15 cellular contexts compared by ENCODE assay signal in the genomic region with DNA sequence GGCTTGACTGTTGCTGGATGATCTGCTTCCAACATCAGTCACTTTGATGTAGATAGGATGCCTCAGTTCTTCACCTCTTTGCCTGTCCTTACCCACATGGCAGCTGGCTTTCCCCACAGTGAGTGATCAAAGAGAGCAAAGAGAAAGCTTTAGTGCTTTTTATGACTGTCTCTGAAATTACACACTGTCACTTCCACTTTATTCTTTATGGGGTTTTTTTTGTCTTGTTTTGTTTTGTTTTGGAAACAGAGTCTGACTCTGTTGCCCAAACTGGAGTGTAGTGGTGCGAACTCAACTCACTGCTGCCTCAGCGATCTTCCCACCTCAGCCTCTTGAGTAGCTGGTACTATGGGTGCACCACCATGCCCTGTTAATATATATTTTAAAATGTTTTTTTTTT. TPM values are rescaled to one million over a fixed set of nuclear protein-coding genes. Genes with fewer than 3 reads are reported as not detected.
A peak's percentile ranks its signal among the peaks of the same experiment; 100 is the strongest.
DNase-seq lines count a peak whose midpoint lies in the region; ATAC-seq and TF ChIP-seq lines count a peak whose summit lies in the region.
"Had no signal": no experiment of that assay in that cellular context is flagged by ENCODE, and none has a peak within 500 bp of the region (broad histone marks: within the 10 kb centered on the region; RNA-seq: fewer than 3 reads in every experiment).

No MANE protein-coding gene starts in this region.

- no peaks in the 10 kb centered on the region for H3K27me3 ChIP-seq in BLaER1 treated with 17β-estradiol and CSF1 and Interleukin-3, amounts not matched to agents 10 nM and 100 nM
- no peaks in the 10 kb centered on the region for H3K27me3 ChIP-seq in hepatocyte
- no peaks in the 10 kb centered on the region for H3K27me3 ChIP-seq in MG63
- H3K27me3 ChIP-seq: breast epithelium, tibial nerve had no signal

- H3K9me2 ChIP-seq in hepatocyte (replicated peaks; ENCODE audit: insufficient read depth), result no peaks in the 10 kb centered on the region

- peak overlapping the region; percentile 53 to 71 (median 68) for H3K4me2 ChIP-seq in BLaER1 treated with 17β-estradiol and CSF1 and Interleukin-3, amounts not matched to agents 10 nM and 100 nM
- H3K4me2 ChIP-seq in hepatocyte, result no peak overlapping the region

- peaks cover 0 to 35% (median 11%) of the 10 kb centered on the region in 11 experiments; a peak in 13 of 22 replicates for H4K20me1 ChIP-seq in BLaER1 treated with 17β-estradiol and CSF1 and Interleukin-3, amounts not matched to agents 10 nM and 100 nM
- H4K20me1 ChIP-seq in hepatocyte (ENCODE audit: insufficient read depth, poor library complexity, severe bottlenecking), result no peaks in the 10 kb centered on the region

- H3K4me3 Mint-ChIP-seq in activated CD4-positive, alpha-beta memory T cell treated with anti-CD3 and anti-CD28 coated beads, Interleukin-2, amount 10 ng/mL, durations not matched to agents 7 days and 5 days, result no peak overlapping the region
- H3K4me3 Mint-ChIP-seq: CD4-positive, CD25-positive, alpha-beta regulatory T cell had no signal

- peak overlapping the region in 10 of 11 experiments; percentile 29 to 65 (median 50); a peak in 14 of 22 replicates for H3K27ac ChIP-seq in BLaER1 treated with 17β-estradiol and CSF1 and Interleukin-3, amounts not matched to agents 10 nM and 100 nM
- H3K27ac ChIP-seq in hepatocyte, result no peak overlapping the region
- H3K27ac ChIP-seq: breast epithelium, epithelial cell of prostate, tibial nerve had no signal

- peak overlapping the region in 3 of 11 experiments; percentile 18 to 26 (median 19); a peak in 3 of 22 replicates for H3K9ac ChIP-seq in BLaER1 treated with 17β-estradiol and CSF1 and Interleukin-3, amounts not matched to agents 10 nM and 100 nM

- peak overlapping the region; percentile 47 for H3K27ac Mint-ChIP-seq in activated CD4-positive, alpha-beta memory T cell treated with anti-CD3 and anti-CD28 coated beads, Interleukin-2, amount 10 ng/mL, durations not matched to agents 7 days and 5 days

- peaks cover 12% of the 10 kb centered on the region for H3K4me1 Mint-ChIP-seq in activated CD4-positive, alpha-beta memory T cell treated with anti-CD3 and anti-CD28 coated beads, Interleukin-2, amount 10 ng/mL, durations not matched to agents 7 days and 5 days

- TF ChIP-seq CTCF in GM13976 (IDR thresholded peaks at IDR 0.05; ENCODE audit: borderline replicate concordance, control extremely low read depth, extremely low read depth, insufficient read depth, missing control alignments) (no peak), hepatocyte (IDR thresholded peaks at IDR 0.05; ENCODE audit: poor library complexity) (no peak)

- no peaks in the 10 kb centered on the region for H3K9me3 ChIP-seq in BLaER1 treated with 17β-estradiol and CSF1 and Interleukin-3, amounts not matched to agents 10 nM and 100 nM (replicated peaks in 1 of 11)
- H3K9me3 ChIP-seq in hepatocyte (ENCODE audit: low read depth) (no peaks in the 10 kb centered on the region), MG63 (no peaks in the 10 kb centered on the region)
- H3K9me3 ChIP-seq: breast epithelium, tibial nerve had no signal

- POLR2A ChIA-PET in activated CD4-positive, alpha-beta memory T cell treated with anti-CD3 and anti-CD28 coated beads, Interleukin-2, amount 10 ng/mL, durations not matched to agents 7 days and 5 days (lab: Charles Lee), result no interaction called here

- H3K4me3 ChIP-seq in BLaER1 treated with 17β-estradiol and CSF1 and Interleukin-3, amounts not matched to agents 10 nM and 100 nM, result 0 out of 20 replicates have a peak overlapping the region, but pooled peaks of 1 of the 10 experiments have one; percentile 14
- no peak overlapping the region for H3K4me3 ChIP-seq in hepatocyte
- no peak overlapping the region for H3K4me3 ChIP-seq in MG63
- H3K4me3 ChIP-seq: breast epithelium, K562, tibial nerve had no signal

- DNase-seq in GM13976 (ENCODE audit: low spot score) (peak; percentile 47), SW480 (ENCODE audit: low spot score) (no peak), retina (no peak), hepatocyte (ENCODE audit: low spot score) (no peak), MG63 (no peak)
- DNase-seq in activated CD4-positive, alpha-beta memory T cell treated with anti-CD3 and anti-CD28 coated beads, Interleukin-2, amount 10 ng/mL, durations not matched to agents 7 days and 5 days, result no peak
- DNase-seq: NCI-H2171 treated with DMSO at 0.1 percent for 48 hours, SHP77 treated with DMSO at 0.1 percent for 48 hours had no signal

- in situ Hi-C loops in GM13976 (cut with MboI; ENCODE audit: low sequenced_read_pairs, unreplicated experiment), result no loop called here

- peaks cover 36% of the 10 kb centered on the region for H3K36me3 Mint-ChIP-seq in activated CD4-positive, alpha-beta memory T cell treated with anti-CD3 and anti-CD28 coated beads, Interleukin-2, amount 10 ng/mL, durations not matched to agents 7 days and 5 days (ENCODE audit: low read depth)

- H3K36me3 ChIP-seq in BLaER1 treated with 17β-estradiol and CSF1 and Interleukin-3, amounts not matched to agents 10 nM and 100 nM, result peaks cover 88 to 97% (median 94%) of the 10 kb centered on the region in 11 experiments
- H3K36me3 ChIP-seq in hepatocyte (replicated peaks; ENCODE audit: insufficient read depth, low read depth), result no peaks in the 10 kb centered on the region
- H3K36me3 ChIP-seq in MG63, result peaks cover 90% of the 10 kb centered on the region

- H3K4me1 ChIP-seq in BLaER1 treated with 17β-estradiol and CSF1 and Interleukin-3, amounts not matched to agents 10 nM and 100 nM, result peaks cover 20 to 31% (median 26%) of the 10 kb centered on the region in 10 experiments
- H3K4me1 ChIP-seq in hepatocyte (ENCODE audit: insufficient read depth), result no peaks in the 10 kb centered on the region
- H3K4me1 ChIP-seq: breast epithelium, tibial nerve had no signal

- no peaks in the 10 kb centered on the region for H3K9me3 Mint-ChIP-seq in activated CD4-positive, alpha-beta memory T cell treated with anti-CD3 and anti-CD28 coated beads, Interleukin-2, amount 10 ng/mL, durations not matched to agents 7 days and 5 days
- H3K9me3 Mint-ChIP-seq: CD4-positive, CD25-positive, alpha-beta regulatory T cell had no signal

- no peaks in the 10 kb centered on the region for H3K79me2 ChIP-seq in hepatocyte

- 93% methylated on average over 2 of the region's 2 CpGs for WGBS in hepatocyte (ENCODE audit: low lambda C conversion rate, missing lambda C conversion rate)

- H2AFZ ChIP-seq in hepatocyte, result no peak overlapping the region

- H3K27me3 Mint-ChIP-seq in activated CD4-positive, alpha-beta memory T cell treated with anti-CD3 and anti-CD28 coated beads, Interleukin-2, amount 10 ng/mL, durations not matched to agents 7 days and 5 days, result no peaks in the 10 kb centered on the region
- H3K27me3 Mint-ChIP-seq: CD4-positive, CD25-positive, alpha-beta regulatory T cell had no signal

- ATAC-seq in HG03432 (IDR thresholded peaks at IDR 0.05; ENCODE audit: unreplicated experiment), result peak; percentile 55
- ATAC-seq: K562 had no signal

- CTCF ChIA-PET in activated CD4-positive, alpha-beta memory T cell treated with anti-CD3 and anti-CD28 coated beads, Interleukin-2, amount 10 ng/mL, durations not matched to agents 7 days and 5 days (lab: Charles Lee), result no interaction called here

RNA-seq across cellular contexts. Expression of a gene that starts 32.4 kb away (rescaled TPM):
- total RNA-seq in activated CD4-positive, alpha-beta memory T cell treated with anti-CD3 and anti-CD28 coated beads, Interleukin-2, amount 10 ng/mL, durations not matched to agents 7 days and 5 days, result 10 to 100 TPM; 32.3 to 32.5 TPM
- total RNA-seq in hepatocyte, result 67.0 and 70.4 TPM in 2 replicates
- polyA plus RNA-seq in hepatocyte, result 27.3 and 29.2 TPM in 2 replicates
- 26.2 and 37.6 TPM in 2 replicates for total RNA-seq in MG63 (2014; rRNA removed; shearing (Covaris generic); ENCODE audit: low replicate concordance)

RNA-seq across cellular contexts. Expression of a gene that starts 54.8 kb away (rescaled TPM):
- total RNA-seq in activated CD4-positive, alpha-beta memory T cell treated with anti-CD3 and anti-CD28 coated beads, Interleukin-2, amount 10 ng/mL, durations not matched to agents 7 days and 5 days, result 10 to 100 TPM; 51.8 to 56.7 TPM
- 27.0 and 31.0 TPM in 2 replicates for total RNA-seq in hepatocyte
- polyA plus RNA-seq in hepatocyte, result 15.3 and 24.6 TPM in 2 replicates
- 14.3 and 16.4 TPM in 2 replicates for total RNA-seq in MG63 (2014; rRNA removed; shearing (Covaris generic); ENCODE audit: low replicate concordance)
